16 cellular contexts compared by ENCODE assay signal in genomic region chr4:186999676-187000075, GRCh38.
DNase-seq lines count a peak whose midpoint lies in the region; ATAC-seq and TF ChIP-seq lines count a peak whose summit lies in the region.
"Had no signal": no experiment of that assay in that cellular context is flagged by ENCODE, and none has a peak within 500 bp of the region (broad histone marks: within the 10 kb centered on the region; RNA-seq: fewer than 3 reads in every experiment).

No MANE protein-coding gene starts in this region.

- no peaks in the 10 kb centered on the region for H3K9me3 ChIP-seq in GM23248 (ENCODE audit: low read depth)
- H3K9me3 ChIP-seq: BE2C, Caco-2 had no signal

- CTCF ChIA-PET in BJ (lab: Yijun Ruan, JAX) = no interaction called here

- no peaks in the 10 kb centered on the region for H3K4me1 ChIP-seq in GM23248 (ENCODE audit: insufficient read depth)
- H3K4me1 ChIP-seq: BE2C, Caco-2 had no signal

- no peak overlapping the region for H3K27ac ChIP-seq in GM23248
- H3K27ac ChIP-seq: KMS-11 had no signal

- TF ChIP-seq CTCF in BJ (IDR thresholded peaks at IDR 0.05; ENCODE audit: insufficient read depth, low read depth, low read length) = no peak

- DNase-seq in BJ (ENCODE audit: low read depth) (peak; percentile 23), GM23248 (peak; percentile 11), fibroblast of gingiva (ENCODE audit: low read depth) (peak; percentile 6), DMS53 (lab: John Stamatoyannopoulos, UW) (no peak), midbrain (lab: John Stamatoyannopoulos, UW) (no peak)
- DNase-seq: ACHN; BE2C; Caco-2; CD8-positive, alpha-beta memory T cell; GOT3; H9 had no signal

- H4K20me1 ChIP-seq in GM23248 (ENCODE audit: insufficient read depth) = no peaks in the 10 kb centered on the region

- no peak overlapping the region for H3K4me2 ChIP-seq in GM23248 (ENCODE audit: unreplicated experiment)
- H3K4me2 ChIP-seq: KMS-11 had no signal

- no peaks in the 10 kb centered on the region for H3K79me2 ChIP-seq in GM23248 (ENCODE audit: insufficient read depth)

- POLR2A ChIA-PET in BJ (lab: Charles Lee) = no interaction called here

- H3K4me3 ChIP-seq in BJ (ENCODE audit: low read depth, low read length) (no peak overlapping the region), GM23248 (no peak overlapping the region)
- H3K4me3 ChIP-seq: GM12878 had no signal

- no peaks in the 10 kb centered on the region for H3K27me3 ChIP-seq in BJ (ENCODE audit: control insufficient read depth, insufficient read depth, low read length)
- peaks cover 3% of the 10 kb centered on the region; the same call in 1 of the 2 replicates for H3K27me3 ChIP-seq in GM23248 (replicated peaks; ENCODE audit: insufficient read depth)
- H3K27me3 ChIP-seq: BE2C had no signal

- H2AFZ ChIP-seq in GM23248 = no peak overlapping the region

- H3F3A ChIP-seq in GM23248 (ENCODE audit: insufficient read depth) = no peaks in the 10 kb centered on the region

- 3% methylated on average over 3 of the region's 3 CpGs for WGBS in GM23248 (ENCODE audit: low coverage in 1 of 2, low lambda C conversion rate in 2 of 2, missing lambda C conversion rate in 2 of 2), 2 experiments

- in situ Hi-C loops in GM23248 (cut with MboI) = no loop called here

- no peak overlapping the region for H3K9ac ChIP-seq in GM23248
- H3K9ac ChIP-seq: KMS-11 had no signal

- H3K36me3 ChIP-seq in BJ (ENCODE audit: control insufficient read depth, insufficient read depth, low read length) (no peaks in the 10 kb centered on the region), GM23248 (ENCODE audit: low read depth) (no peaks in the 10 kb centered on the region)
- H3K36me3 ChIP-seq: BE2C had no signal

- no peak for ATAC-seq in HG03039 (IDR thresholded peaks at IDR 0.05; ENCODE audit: unreplicated experiment)
- ATAC-seq in HG03159 (IDR thresholded peaks at IDR 0.05; ENCODE audit: unreplicated experiment) = no peak
- ATAC-seq: GM12878, HepG2 had no signal

- no peaks in the 10 kb centered on the region for H3K9me2 ChIP-seq in GM23248 (ENCODE audit: insufficient read depth)

Comparison
In these comparisons a context has a peak if more than half of its experiments do, and no peak if none do; other contexts are left out.
1. DNase-seq: peak in BJ (single experiment), GM23248 (single experiment) and fibroblast of gingiva (single experiment); none in DMS53 (single experiment) and midbrain (single experiment).